8 cellular contexts compared by ENCODE assay signal in the genomic region with DNA sequence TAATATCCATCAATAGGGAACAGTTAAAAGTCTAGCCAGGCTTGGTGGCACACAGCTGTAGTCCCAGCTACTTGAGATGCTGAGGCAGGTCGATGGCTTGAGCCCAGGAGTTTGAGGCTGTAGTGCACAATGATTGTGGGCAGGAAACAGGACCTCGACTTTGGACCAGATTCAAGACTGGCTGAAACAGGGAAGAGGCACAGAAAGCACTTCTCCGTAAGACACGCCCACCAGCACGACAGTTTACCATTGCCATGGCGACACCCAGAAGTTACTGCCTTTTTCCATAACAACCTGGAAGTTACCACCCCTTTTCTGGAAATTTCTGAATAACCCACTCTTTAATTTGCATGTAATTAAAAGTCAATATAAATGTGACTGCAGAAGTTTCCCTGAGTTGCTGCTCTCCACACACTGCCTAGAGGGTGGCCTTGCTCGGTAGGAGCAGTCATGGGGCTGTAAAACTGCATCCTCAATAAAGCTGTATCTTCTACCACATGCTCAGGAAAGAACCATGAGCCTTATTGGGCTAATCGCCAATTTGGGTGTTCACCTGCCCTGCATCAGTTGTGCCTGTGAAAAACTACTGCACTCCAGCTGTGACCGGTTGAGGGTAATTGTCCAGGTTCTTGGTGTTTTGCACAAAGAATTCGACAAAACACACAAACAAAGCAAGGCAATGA. TPM values are rescaled to one million over a fixed set of nuclear protein-coding genes. Genes with fewer than 3 reads are reported as not detected.
DNase-seq lines count a peak whose midpoint lies in the region; ATAC-seq and TF ChIP-seq lines count a peak whose summit lies in the region.

No MANE protein-coding gene starts in this region.

- H3K27ac Mint-ChIP-seq in endothelial cell (ENCODE audit: unreplicated experiment) = no peak overlapping the region

- peaks cover 4% of the 10 kb centered on the region for H3K4me1 Mint-ChIP-seq in endothelial cell (ENCODE audit: unreplicated experiment)

- TF ChIP-seq CTCF in endothelial cell (IDR thresholded peaks at IDR 0.05; ENCODE audit: unreplicated experiment) = no peak

- peak overlapping the region; percentile 50 for H3K27ac ChIP-seq in angular gyrus (ENCODE audit: low read depth, low read length)

- peaks cover 4% of the 10 kb centered on the region for H3K27me3 Mint-ChIP-seq in endothelial cell (ENCODE audit: unreplicated experiment)

- H3K36me3 Mint-ChIP-seq in endothelial cell (ENCODE audit: low read depth, unreplicated experiment) = peaks cover 4% of the 10 kb centered on the region

- DNase-seq in C1 segment of cervical spinal cord (lab: John Stamatoyannopoulos, UW) = peak in 9 of 14 donors; percentile 12 to 60 (median 30)
- peak; percentile 86 for DNase-seq in M059J (ENCODE audit: low read depth)
- peak; percentile 49 for DNase-seq in left kidney (ENCODE audit: low read depth, low spot score)
- DNase-seq in endothelial cell (ENCODE audit: low spot score) = no peak

- no peak overlapping the region for H3K4me3 Mint-ChIP-seq in endothelial cell (ENCODE audit: unreplicated experiment)

- no peaks in the 10 kb centered on the region for H3K9me3 Mint-ChIP-seq in endothelial cell (ENCODE audit: unreplicated experiment)

- ATAC-seq in HG03457 (IDR thresholded peaks at IDR 0.05; ENCODE audit: unreplicated experiment) (no peak), GM19452 (IDR thresholded peaks at IDR 0.05; ENCODE audit: unreplicated experiment) (no peak), HG03196 (IDR thresholded peaks at IDR 0.05; ENCODE audit: unreplicated experiment) (no peak)

RNA-seq across cellular contexts. Expression of a gene that starts 4.6 kb away (rescaled TPM):
- 3.6 and 11.0 TPM in 2 replicates for total RNA-seq in M059J (2014; rRNA removed; shearing (Covaris generic))
- total RNA-seq in endothelial cell (ENCODE audit: unreplicated experiment) = 5.7 TPM

RNA-seq across cellular contexts. Expression of a gene that starts 14.4 kb away (rescaled TPM):
- total RNA-seq in M059J (2014; rRNA removed; shearing (Covaris generic)) = 29.1 and 30.0 TPM in 2 replicates
- 5.3 TPM for total RNA-seq in endothelial cell (ENCODE audit: unreplicated experiment)

RNA-seq across cellular contexts. Expression of a gene that starts 26.9 kb away (rescaled TPM):
- 6.1 and 7.7 TPM in 2 replicates for total RNA-seq in M059J (2014; rRNA removed; shearing (Covaris generic))
- total RNA-seq in endothelial cell (ENCODE audit: unreplicated experiment) = 6.7 TPM

RNA-seq across cellular contexts. Expression of a gene that starts 27.8 kb away (rescaled TPM):
- 3.9 and 25.0 TPM in 2 replicates for total RNA-seq in M059J (2014; rRNA removed; shearing (Covaris generic))
- 144 TPM for total RNA-seq in endothelial cell (ENCODE audit: unreplicated experiment)

RNA-seq across cellular contexts. Expression of a gene that starts 32.6 kb away (rescaled TPM):
- total RNA-seq in M059J (2014; rRNA removed; shearing (Covaris generic)) = 1,942 and 2,129 TPM in 2 replicates
- 356 TPM for total RNA-seq in endothelial cell (ENCODE audit: unreplicated experiment)
